In genomic region chr1:74641161-74641560, GRCh38 we compare ENCODE assay signal across 9 cellular contexts. TPM values are rescaled to one million over a fixed set of nuclear protein-coding genes. Genes with fewer than 3 reads are reported as not detected.
"Had no signal": no experiment of that assay in that cellular context is flagged by ENCODE, and none has a peak within 500 bp of the region (broad histone marks: within the 10 kb centered on the region; RNA-seq: fewer than 3 reads in every experiment).

No MANE protein-coding gene starts in this region.

- H3K36me3 ChIP-seq: HAP-1 had no signal

- DNase-seq: GOT3, H7, HFFc6, IMR-90 had no signal

- H3K4me3 ChIP-seq: HAP-1, K562 had no signal

- H3K4me3 Mint-ChIP-seq: HFFc6 had no signal

- H3K4me1 ChIP-seq: HAP-1 had no signal

- FAIRE-seq: HTR-8/SVneo, K562 had no signal

- H3K9me3 ChIP-seq: HAP-1 had no signal

- H3K9me3 Mint-ChIP-seq: HFFc6 had no signal

- H3K27ac Mint-ChIP-seq: HFFc6 had no signal

- ATAC-seq: HCT116, K562 had no signal

RNA-seq across cellular contexts. Expression of gene ERICH3, which starts 32.4 kb away (rescaled TPM):
- total RNA-seq: H7, HFFc6, HT-29, IMR-90, K562 had no signal
- polyA plus RNA-seq: IMR-90, K562 had no signal
